ENCODE assay signal across 10 cellular contexts in genomic region chr16:78045865-78046581, GRCh38. TPM values are rescaled to one million over a fixed set of nuclear protein-coding genes. Genes with fewer than 3 reads are reported as not detected.
DNase-seq lines count a peak whose midpoint lies in the region; ATAC-seq and TF ChIP-seq lines count a peak whose summit lies in the region.
"Had no signal": no experiment of that assay in that cellular context is flagged by ENCODE, and none has a peak within 500 bp of the region (broad histone marks: within the 10 kb centered on the region; RNA-seq: fewer than 3 reads in every experiment).

No MANE protein-coding gene starts in this region.

- no peak for ATAC-seq in HG02870 (IDR thresholded peaks at IDR 0.05; ENCODE audit: unreplicated experiment)

- H3K9me3 ChIP-seq in esophagus squamous epithelium = no peaks in the 10 kb centered on the region
- H3K9me3 ChIP-seq: BLaER1, neutrophil had no signal

- no peak overlapping the region for H3K4me3 ChIP-seq in foreskin fibroblast (ENCODE audit: low read depth in 1 of 2, low read length in 2 of 2)
- H3K4me3 ChIP-seq in esophagus squamous epithelium = peak overlapping the region in 1 of 4 donors; percentile 41
- H3K4me3 ChIP-seq: BLaER1 had no signal

- no peak overlapping the region for H3K27ac ChIP-seq in esophagus squamous epithelium
- H3K27ac ChIP-seq: BLaER1, neutrophil had no signal

- intact Hi-C loops in esophagus squamous epithelium (cut with DNase I) = no loop called here

- H3K27me3 ChIP-seq in esophagus squamous epithelium = peaks cover 0 to 19% (median 0%) of the 10 kb centered on the region in 4 donors
- H3K27me3 ChIP-seq: BLaER1 had no signal

- DNase-seq in activated T-cell treated with anti-CD3 and anti-CD28 coated beads for 1 hour (ENCODE audit: low read depth) (peak; percentile 0), foreskin fibroblast (peak; percentile 2 to 3), non-pigmented ciliary epithelial cell (ENCODE audit: low read depth) (peak; percentile 13), NCI-H2029 treated with DMSO at 0.1 percent for 48 hours (lab: John Stamatoyannopoulos, UW) (no peak), esophagus squamous epithelium (lab: John Stamatoyannopoulos, UW) (no peak)
- DNase-seq in activated T-cell treated with anti-CD3 and anti-CD28 coated beads, Interleukin-2, amount 50 U/mL, for 1 hour = no peak
- peak; percentile 3 for DNase-seq in activated CD4-positive, alpha-beta T cell treated with anti-CD3 and anti-CD28 coated beads, Interleukin-2, amount 50 U/mL, for 1 hour

- H3K4me1 ChIP-seq in esophagus squamous epithelium = peaks cover 0 to 5% (median 0%) of the 10 kb centered on the region in 3 donors
- H3K4me1 ChIP-seq: BLaER1 had no signal

- no peak for TF ChIP-seq POLR2A in esophagus squamous epithelium (IDR thresholded peaks at IDR 0.05)

- H3K36me3 ChIP-seq in esophagus squamous epithelium = no peaks in the 10 kb centered on the region
- H3K36me3 ChIP-seq: BLaER1, neutrophil had no signal

- WGBS in esophagus squamous epithelium, 2 donors = 60% methylated on average over 1 of the region's 45 CpGs; no CpG with 5 or more reads in 1 of the 2 donors

- TF ChIP-seq CTCF in foreskin fibroblast (IDR thresholded peaks at IDR 0.05; ENCODE audit: low read depth, low read length) (no peak), esophagus squamous epithelium (IDR thresholded peaks at IDR 0.05) (no peak)

RNA-seq across cellular contexts. Expression of gene CLEC3A, which starts 23.7 kb away (rescaled TPM):
- total RNA-seq in esophagus squamous epithelium = not detected

RNA-seq across cellular contexts. Expression of gene WWOX, which starts 53.4 kb away (rescaled TPM):
- total RNA-seq in esophagus squamous epithelium = 10 to 100 TPM; 20.9 to 31.1 (median 27.5) TPM

Comparison
In these comparisons a context has a peak if more than half of its experiments do, and no peak if none do; other contexts are left out.
1. DNase-seq: peak in activated T-cell treated with anti-CD3 and anti-CD28 coated beads for 1 hour (single experiment), activated CD4-positive, alpha-beta T cell treated with anti-CD3 and anti-CD28 coated beads, Interleukin-2, amount 50 U/mL, for 1 hour (single experiment), foreskin fibroblast (2 of 2) and non-pigmented ciliary epithelial cell (single experiment); none in activated T-cell treated with anti-CD3 and anti-CD28 coated beads, Interleukin-2, amount 50 U/mL, for 1 hour (single experiment), NCI-H2029 treated with DMSO at 0.1 percent for 48 hours (single experiment) and esophagus squamous epithelium (single experiment).